ENCODE assay signal across 9 cellular contexts in genomic region chr7:7816084-7816483, GRCh38.
DNase-seq lines count a peak whose midpoint lies in the region; ATAC-seq and TF ChIP-seq lines count a peak whose summit lies in the region.
"Had no signal": no experiment of that assay in that cellular context is flagged by ENCODE, and none has a peak within 500 bp of the region (broad histone marks: within the 10 kb centered on the region; RNA-seq: fewer than 3 reads in every experiment).

No MANE protein-coding gene starts in this region.

- H3K4me3 Mint-ChIP-seq in CD8-positive, alpha-beta memory T cell = peak overlapping the region; percentile 21 to 88 (median 76)
- H3K4me3 Mint-ChIP-seq: activated naive CD8-positive, alpha-beta T cell had no signal

- H3K4me1 ChIP-seq in CD8-positive, alpha-beta memory T cell (ENCODE audit: insufficient read depth, low read length) = peaks cover 26% of the 10 kb centered on the region

- peaks cover 44 to 47% (median 46%) of the 10 kb centered on the region in 3 donors for H3K4me1 Mint-ChIP-seq in CD8-positive, alpha-beta memory T cell

- no peak for TF ChIP-seq CTCF in SU-DHL-6 (IDR thresholded peaks at IDR 0.05; ENCODE audit: insufficient read depth, low read length, poor library complexity, severe bottlenecking)

- no peaks in the 10 kb centered on the region for H3K79me2 ChIP-seq in SU-DHL-6 (ENCODE audit: insufficient read depth, low read length)

- no peaks in the 10 kb centered on the region for H3K9me2 ChIP-seq in SU-DHL-6 (replicated peaks; ENCODE audit: insufficient read depth, low read length)

- H4K20me1 ChIP-seq in SU-DHL-6 (ENCODE audit: low read depth, low read length) = no peaks in the 10 kb centered on the region

- peak overlapping the region; percentile 36 for H3K4me2 ChIP-seq in SU-DHL-6 (ENCODE audit: low read depth, low read length, poor library complexity, severe bottlenecking)

- POLR2A ChIA-PET in CD8-positive, alpha-beta memory T cell (lab: Charles Lee) = interaction anchor here (1.2 kb wide), 1 partner anchor 152 kb away, joined by 4 read pairs; the partner anchor contains the start of gene GLCCI1

- no peaks in the 10 kb centered on the region for H3K9me3 ChIP-seq in CD8-positive, alpha-beta memory T cell (ENCODE audit: low read length)
- peaks cover 3% of the 10 kb centered on the region; the same call in 1 of the 2 replicates for H3K9me3 ChIP-seq in SU-DHL-6 (ENCODE audit: insufficient read depth, low read length)

- DNase-seq in CD8-positive, alpha-beta memory T cell = peak in 2 of 5 donors; percentile 7 to 39
- DNase-seq in HT-29 (ENCODE audit: low spot score) (no peak), AG08396 (ENCODE audit: low spot score) (no peak), DMS153 treated with DMSO at 0.1 percent for 48 hours (lab: John Stamatoyannopoulos, UW; ENCODE audit: unreplicated experiment) (no peak), NCI-H69 (lab: John Stamatoyannopoulos, UW) (no peak)

- CTCF ChIA-PET in CD8-positive, alpha-beta memory T cell (lab: Charles Lee) = no interaction called here

- no peaks in the 10 kb centered on the region for H3K27me3 ChIP-seq in CD8-positive, alpha-beta memory T cell (ENCODE audit: insufficient read depth, low read length, poor library complexity, severe bottlenecking)
- H3K27me3 ChIP-seq in SU-DHL-6 (ENCODE audit: low read length) = no peaks in the 10 kb centered on the region

- no peak overlapping the region for H3K27ac ChIP-seq in CD8-positive, alpha-beta memory T cell (ENCODE audit: low read depth, low read length)
- H3K27ac ChIP-seq in SU-DHL-6 (ENCODE audit: low read depth, low read length) = no peak overlapping the region

- H3F3A ChIP-seq in SU-DHL-6 (ENCODE audit: insufficient read depth) = no peaks in the 10 kb centered on the region

- peaks cover 2 to 7% (median 5%) of the 10 kb centered on the region in 3 donors for H3K36me3 Mint-ChIP-seq in CD8-positive, alpha-beta memory T cell

- peak overlapping the region in 7 of 8 donors; percentile 38 to 87 (median 59) for H3K27ac Mint-ChIP-seq in CD8-positive, alpha-beta memory T cell
- H3K27ac Mint-ChIP-seq: activated naive CD8-positive, alpha-beta T cell had no signal

- no peak overlapping the region for H3K9ac ChIP-seq in SU-DHL-6 (ENCODE audit: low read length)

- no peaks in the 10 kb centered on the region for H3K36me3 ChIP-seq in CD8-positive, alpha-beta memory T cell (ENCODE audit: insufficient read depth, low read length)
- H3K36me3 ChIP-seq in SU-DHL-6 (ENCODE audit: low read length) = no peaks in the 10 kb centered on the region

- H3K4me3 ChIP-seq in CD8-positive, alpha-beta memory T cell (ENCODE audit: low read length) = peak overlapping the region; percentile 27
- H3K4me3 ChIP-seq in SU-DHL-6 (ENCODE audit: insufficient read depth, low read length, poor library complexity, severe bottlenecking) = no peak overlapping the region

- no peak overlapping the region for H2AFZ ChIP-seq in SU-DHL-6 (ENCODE audit: low read depth, low read length, severe bottlenecking)

- no peaks in the 10 kb centered on the region for H3K27me3 Mint-ChIP-seq in CD8-positive, alpha-beta memory T cell
- H3K27me3 Mint-ChIP-seq: activated naive CD8-positive, alpha-beta T cell had no signal

- peak; percentile 44 for ATAC-seq in GM19043 (IDR thresholded peaks at IDR 0.05; ENCODE audit: low read depth, unreplicated experiment)
- peak; percentile 49 for ATAC-seq in HG02938 (IDR thresholded peaks at IDR 0.05; ENCODE audit: unreplicated experiment)

- H3K9me3 Mint-ChIP-seq in CD8-positive, alpha-beta memory T cell = no peaks in the 10 kb centered on the region
